ENCODE assay signal across 10 cellular contexts in the genomic region with DNA sequence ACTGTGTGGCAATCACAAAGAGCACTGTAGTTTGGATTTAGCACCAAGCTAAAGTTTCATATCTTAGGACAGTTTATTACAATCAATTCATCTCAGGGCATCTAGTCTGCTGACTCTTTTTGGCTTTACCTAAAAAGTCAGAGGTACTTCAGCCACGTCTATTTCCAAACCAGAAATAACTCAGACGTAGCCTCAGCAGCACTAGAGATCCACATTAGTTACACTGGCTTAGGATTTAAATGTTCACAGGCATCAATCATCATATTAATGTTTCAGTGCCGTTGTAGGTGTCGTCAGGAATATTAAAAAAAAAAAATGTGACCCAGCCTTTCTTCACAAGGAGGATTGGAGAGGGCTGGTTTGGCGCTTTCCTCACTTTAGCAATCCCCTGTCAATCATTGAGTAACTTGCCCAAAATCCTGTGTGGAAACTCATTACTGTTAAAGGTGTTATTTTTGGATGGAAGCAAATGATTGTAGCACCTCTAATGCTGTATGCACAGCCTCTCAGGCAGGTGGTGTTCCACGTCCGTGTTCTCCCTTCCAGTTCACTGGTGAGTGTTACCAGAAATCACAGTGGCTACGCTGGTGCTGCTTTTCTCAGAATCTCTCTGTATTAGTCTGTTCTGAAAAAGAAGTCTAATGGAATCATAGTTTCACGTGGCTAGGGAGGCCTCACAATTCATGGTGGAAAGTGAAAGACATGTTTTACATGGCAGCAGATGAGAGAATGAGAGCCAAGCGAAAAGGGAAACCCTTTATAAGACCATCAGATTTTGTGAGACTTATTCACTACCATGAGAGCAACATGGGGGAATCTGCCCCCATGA. TPM values are rescaled to one million over a fixed set of nuclear protein-coding genes. Genes with fewer than 3 reads are reported as not detected.
DNase-seq lines count a peak whose midpoint lies in the region; ATAC-seq and TF ChIP-seq lines count a peak whose summit lies in the region.
"Had no signal": no experiment of that assay in that cellular context is flagged by ENCODE, and none has a peak within 500 bp of the region (broad histone marks: within the 10 kb centered on the region; RNA-seq: fewer than 3 reads in every experiment).

No MANE protein-coding gene starts in this region.

- H3K9me2 ChIP-seq in SK-N-SH: no peaks in the 10 kb centered on the region

- CTCF ChIA-PET in SK-N-SH (lab: Yijun Ruan, JAX): no interaction called here

- DNase-seq in GM12865 (ENCODE audit: low read depth) (peak; percentile 76), GM20000 (ENCODE audit: low spot score) (peak; percentile 24), heart left ventricle (no peak), HuH-7.5 (ENCODE audit: low spot score) (no peak), NCI-H187 treated with DMSO at 0.1 percent for 48 hours (lab: John Stamatoyannopoulos, UW) (no peak), anterior cingulate cortex (lab: John Stamatoyannopoulos, UW) (no peak), SK-N-SH (no peak)

- ATAC-seq in HG03378 (IDR thresholded peaks at IDR 0.05; ENCODE audit: unreplicated experiment) (peak; percentile 80), heart left ventricle (peak in 3 of 4 donors; percentile 36 to 60 (median 57))

- H3K9ac ChIP-seq in SK-N-SH: no peak overlapping the region

- TF ChIP-seq CTCF in GM12865 (IDR thresholded peaks at IDR 0.05; ENCODE audit: insufficient read depth, low read depth, low read length, missing control alignments) (no peak), GM20000 (IDR thresholded peaks at IDR 0.05; ENCODE audit: extremely low read depth, missing control alignments) (no peak), heart left ventricle (IDR thresholded peaks at IDR 0.05) (no peak), SK-N-SH (IDR thresholded peaks at IDR 0.05) (no peak)

- no peak for TF ChIP-seq EP300 in SK-N-SH (IDR thresholded peaks at IDR 0.05; ENCODE audit: borderline replicate concordance in 1 of 2, low read depth in 1 of 2, low read length in 1 of 2)

- peaks cover 92% of the 10 kb centered on the region for H4K20me1 ChIP-seq in SK-N-SH (ENCODE audit: insufficient read depth)

- H3K4me1 ChIP-seq in heart left ventricle (peaks cover 0 to 88% (median 58%) of the 10 kb centered on the region in 12 donors), SK-N-SH (ENCODE audit: control insufficient read depth in 1 of 2, insufficient read depth in 2 of 2, low read depth in 1 of 2, low read length in 1 of 2) (peaks cover 13 to 20% of the 10 kb centered on the region in 2 experiments; a peak in 3 of 4 replicates)

- WGBS in heart left ventricle, 4 donors: 66 to 73% (median 68%) methylated on average over 10 of the region's 10 CpGs
- WGBS in SK-N-SH (ENCODE audit: low lambda C conversion rate): 97% methylated on average over 10 of the region's 10 CpGs

- no peaks in the 10 kb centered on the region for H3K36me3 ChIP-seq in heart left ventricle
- H3K36me3 ChIP-seq in SK-N-SH (replicated peaks in 1 of 2; ENCODE audit: control insufficient read depth in 1 of 2, insufficient read depth in 2 of 2, low read length in 1 of 2): peaks cover 2 to 17% of the 10 kb centered on the region in 2 experiments
- H3K36me3 ChIP-seq: thoracic aorta had no signal

- TF ChIP-seq RAD21 in SK-N-SH (IDR thresholded peaks at IDR 0.05; ENCODE audit: low read length): no peak

- H3F3A ChIP-seq in SK-N-SH (replicated peaks; ENCODE audit: insufficient read depth): peaks cover 30% of the 10 kb centered on the region

- no peak overlapping the region for H3K4me2 ChIP-seq in SK-N-SH

- H3K27ac ChIP-seq in heart left ventricle (peak overlapping the region in 10 of 12 donors; percentile 0 to 53 (median 22)), SK-N-SH (ENCODE audit: low read depth in 2 of 2, low read length in 1 of 2) (peak overlapping the region in 1 of 2 experiments; percentile 12; a peak in 1 of 4 replicates)
- H3K27ac ChIP-seq: thoracic aorta had no signal

- no peaks in the 10 kb centered on the region for H3K27me3 ChIP-seq in heart left ventricle
- no peaks in the 10 kb centered on the region for H3K27me3 ChIP-seq in SK-N-SH (ENCODE audit: insufficient read depth)

- POLR2A ChIA-PET in SK-N-SH (lab: Yijun Ruan, JAX): no interaction called here

- intact Hi-C loops in heart left ventricle (cut with DNase I): loop anchor here in 4 of 10 donors (5.0 to 10.0 kb wide), 5 partner anchors 40 to 263 kb away; a partner anchor contains a TSS

- peaks cover 100% of the 10 kb centered on the region for H3K79me2 ChIP-seq in SK-N-SH (ENCODE audit: insufficient read depth)

- H3K4me3 ChIP-seq in GM12865 (ENCODE audit: low read depth, low read length) (no peak overlapping the region), heart left ventricle (no peak overlapping the region), SK-N-SH (ENCODE audit: low read depth in 2 of 2, low read length in 1 of 2) (no peak overlapping the region)
- H3K4me3 ChIP-seq: lung, thoracic aorta had no signal

- no peak overlapping the region; the same call in 1 of the 2 replicates for H2AFZ ChIP-seq in SK-N-SH (ENCODE audit: low read depth)

- H3K9me3 ChIP-seq in heart left ventricle (no peaks in the 10 kb centered on the region), SK-N-SH (no peaks in the 10 kb centered on the region)
- H3K9me3 ChIP-seq: thoracic aorta had no signal

- TF ChIP-seq POLR2A in heart left ventricle (IDR thresholded peaks at IDR 0.05): no peak

TF ChIP-seq in SK-N-SH, 30 proteins besides CTCF, POLR2A, EP300 and RAD21:
- TF ChIP-seq, protein P1, sequence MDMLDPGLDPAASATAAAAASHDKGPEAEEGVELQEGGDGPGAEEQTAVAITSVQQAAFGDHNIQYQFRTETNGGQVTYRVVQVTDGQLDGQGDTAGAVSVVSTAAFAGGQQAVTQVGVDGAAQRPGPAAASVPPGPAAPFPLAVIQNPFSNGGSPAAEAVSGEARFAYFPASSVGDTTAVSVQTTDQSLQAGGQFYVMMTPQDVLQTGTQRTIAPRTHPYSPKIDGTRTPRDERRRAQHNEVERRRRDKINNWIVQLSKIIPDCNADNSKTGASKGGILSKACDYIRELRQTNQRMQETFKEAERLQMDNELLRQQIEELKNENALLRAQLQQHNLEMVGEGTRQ (IDR thresholded peaks at IDR 0.05; ENCODE audit: borderline replicate concordance, low read depth, low read length): no peak
- no peak for TF ChIP-seq POLR2AphosphoS5 (IDR thresholded peaks at IDR 0.05; ENCODE audit: low read depth, low read length)
- TF ChIP-seq, protein P2, sequence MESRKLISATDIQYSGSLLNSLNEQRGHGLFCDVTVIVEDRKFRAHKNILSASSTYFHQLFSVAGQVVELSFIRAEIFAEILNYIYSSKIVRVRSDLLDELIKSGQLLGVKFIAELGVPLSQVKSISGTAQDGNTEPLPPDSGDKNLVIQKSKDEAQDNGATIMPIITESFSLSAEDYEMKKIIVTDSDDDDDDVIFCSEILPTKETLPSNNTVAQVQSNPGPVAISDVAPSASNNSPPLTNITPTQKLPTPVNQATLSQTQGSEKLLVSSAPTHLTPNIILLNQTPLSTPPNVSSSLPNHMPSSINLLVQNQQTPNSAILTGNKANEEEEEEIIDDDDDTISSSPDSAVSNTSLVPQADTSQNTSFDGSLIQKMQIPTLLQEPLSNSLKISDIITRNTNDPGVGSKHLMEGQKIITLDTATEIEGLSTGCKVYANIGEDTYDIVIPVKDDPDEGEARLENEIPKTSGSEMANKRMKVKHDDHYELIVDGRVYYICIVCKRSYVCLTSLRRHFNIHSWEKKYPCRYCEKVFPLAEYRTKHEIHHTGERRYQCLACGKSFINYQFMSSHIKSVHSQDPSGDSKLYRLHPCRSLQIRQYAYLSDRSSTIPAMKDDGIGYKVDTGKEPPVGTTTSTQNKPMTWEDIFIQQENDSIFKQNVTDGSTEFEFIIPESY (IDR thresholded peaks at IDR 0.05; ENCODE audit: borderline replicate concordance, low read depth): no peak

RNA-seq across cellular contexts. Expression of a gene that starts 45.4 kb away (rescaled TPM):
- 100 to 1,000 TPM; 179 to 499 (median 286) TPM for total RNA-seq in heart left ventricle
- 100 to 1,000 TPM in 1 of 2 donors, 10 to 100 TPM in 1; 57.5 to 235 TPM for polyA plus RNA-seq in heart left ventricle
- 85.8 and 146 TPM in 2 replicates for polyA plus RNA-seq in SK-N-SH (2012; rRNA removed)
- polyA plus RNA-seq in SK-N-SH (2012; cell fraction: cytosol; rRNA removed): 148 and 159 TPM in 2 replicates
- 72.1 and 172 TPM in 2 replicates for polyA plus RNA-seq in SK-N-SH (2012; cell fraction: nucleus; rRNA removed)

Comparison
In these comparisons a context has a peak if more than half of its experiments do, and no peak if none do; other contexts are left out.
1. DNase-seq: peak in GM12865 (single experiment) and GM20000 (single experiment); none in heart left ventricle (0 of 5), HuH-7.5 (single experiment), NCI-H187 treated with DMSO at 0.1 percent for 48 hours (single experiment), anterior cingulate cortex (0 of 58) and SK-N-SH (single experiment).